In genomic region chr10:23438547-23439451, GRCh38 we compare ENCODE assay signal across 1 cellular context.
TF ChIP-seq lines count a peak whose summit lies in the region.

A gene with protein sequence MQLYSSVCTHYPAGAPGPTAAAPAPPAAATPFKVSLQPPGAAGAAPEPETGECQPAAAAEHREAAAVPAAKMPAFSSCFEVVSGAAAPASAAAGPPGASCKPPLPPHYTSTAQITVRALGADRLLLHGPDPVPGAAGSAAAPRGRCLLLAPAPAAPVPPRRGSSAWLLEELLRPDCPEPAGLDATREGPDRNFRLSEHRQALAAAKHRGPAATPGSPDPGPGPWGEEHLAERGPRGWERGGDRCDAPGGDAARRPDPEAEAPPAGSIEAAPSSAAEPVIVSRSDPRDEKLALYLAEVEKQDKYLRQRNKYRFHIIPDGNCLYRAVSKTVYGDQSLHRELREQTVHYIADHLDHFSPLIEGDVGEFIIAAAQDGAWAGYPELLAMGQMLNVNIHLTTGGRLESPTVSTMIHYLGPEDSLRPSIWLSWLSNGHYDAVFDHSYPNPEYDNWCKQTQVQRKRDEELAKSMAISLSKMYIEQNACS (plus strand): TSS chr10:23439075. CDS start chr10:23439458, 383 bp downstream.

TF ChIP-seq in WTC11, 78 proteins besides CTCF, POLR2A, EP300 and RAD21 (continued from another document and continues in another):
- TF ChIP-seq USF2 (CRISPR knock-in tag; IDR thresholded peaks at IDR 0.05) (peak; percentile 96), JAZF1 (CRISPR knock-in tag; IDR thresholded peaks at IDR 0.05) (no peak), FOXP4 (CRISPR knock-in tag; IDR thresholded peaks at IDR 0.05) (no peak), FOXK1 (CRISPR knock-in tag; IDR thresholded peaks at IDR 0.05) (peak; percentile 99), EMX1 (CRISPR knock-in tag; IDR thresholded peaks at IDR 0.05) (no peak), ZNF317 (CRISPR knock-in tag; IDR thresholded peaks at IDR 0.05; ENCODE audit: borderline replicate concordance, low read depth) (no peak), SMAD3 (CRISPR knock-in tag; IDR thresholded peaks at IDR 0.05; ENCODE audit: borderline replicate concordance) (no peak), GABPB1 (CRISPR knock-in tag; IDR thresholded peaks at IDR 0.05) (no peak), SOX15 (CRISPR knock-in tag; IDR thresholded peaks at IDR 0.05) (no peak), GRHL2 (CRISPR knock-in tag; IDR thresholded peaks at IDR 0.05; ENCODE audit: insufficient replicate concordance, severe bottlenecking) (no peak), ETV6 (CRISPR knock-in tag; IDR thresholded peaks at IDR 0.05) (no peak), ZNF671 (CRISPR knock-in tag; IDR thresholded peaks at IDR 0.05) (no peak), PRRX2 (CRISPR knock-in tag; IDR thresholded peaks at IDR 0.05) (0 out of 2 replicates have a peak, but pooled peaks have one; percentile 51), E2F1 (CRISPR knock-in tag; IDR thresholded peaks at IDR 0.05) (no peak), ZBTB21 (CRISPR knock-in tag; IDR thresholded peaks at IDR 0.05; ENCODE audit: borderline replicate concordance) (no peak), NFE2L1 (CRISPR knock-in tag; IDR thresholded peaks at IDR 0.05) (no peak), ATF6 (CRISPR knock-in tag; IDR thresholded peaks at IDR 0.05) (no peak), ELF4 (CRISPR knock-in tag; IDR thresholded peaks at IDR 0.05; ENCODE audit: low read depth) (no peak), SP1 (CRISPR knock-in tag; conservative IDR thresholded peaks at IDR 0.05) (peak; percentile 91), TCF7 (CRISPR knock-in tag; IDR thresholded peaks at IDR 0.05; ENCODE audit: low read depth) (no peak), CREM (CRISPR knock-in tag; IDR thresholded peaks at IDR 0.05) (peak; percentile 69; the same call in 1 of the 2 replicates), MXD4 (CRISPR knock-in tag; IDR thresholded peaks at IDR 0.05; ENCODE audit: borderline replicate concordance) (0 out of 2 replicates have a peak, but pooled peaks have one; percentile 56), CBFB (CRISPR knock-in tag; IDR thresholded peaks at IDR 0.05; ENCODE audit: low read depth) (0 out of 2 replicates have a peak, but pooled peaks have one; percentile 23), ZNF263 (CRISPR knock-in tag; IDR thresholded peaks at IDR 0.05; ENCODE audit: low read depth) (no peak), NR2C2 (CRISPR knock-in tag; IDR thresholded peaks at IDR 0.05) (no peak), TEAD1 (CRISPR knock-in tag; IDR thresholded peaks at IDR 0.05) (peak; percentile 45; the same call in 1 of the 2 replicates), USF1 (CRISPR knock-in tag; IDR thresholded peaks at IDR 0.05) (peak; percentile 87), RORB (CRISPR knock-in tag; IDR thresholded peaks at IDR 0.05) (no peak), FOXJ3 (CRISPR knock-in tag; IDR thresholded peaks at IDR 0.05; ENCODE audit: borderline replicate concordance) (no peak), ZNF512 (CRISPR knock-in tag; IDR thresholded peaks at IDR 0.05; ENCODE audit: borderline replicate concordance) (no peak), NR1H2 (CRISPR knock-in tag; IDR thresholded peaks at IDR 0.05) (no peak), ZBTB43 (CRISPR knock-in tag; IDR thresholded peaks at IDR 0.05) (no peak), TEAD4 (CRISPR knock-in tag; IDR thresholded peaks at IDR 0.05) (no peak), RELA (CRISPR knock-in tag; IDR thresholded peaks at IDR 0.05; ENCODE audit: borderline replicate concordance) (no peak), ZNF423 (CRISPR knock-in tag; IDR thresholded peaks at IDR 0.05) (no peak)
- TF ChIP-seq, protein P1, sequence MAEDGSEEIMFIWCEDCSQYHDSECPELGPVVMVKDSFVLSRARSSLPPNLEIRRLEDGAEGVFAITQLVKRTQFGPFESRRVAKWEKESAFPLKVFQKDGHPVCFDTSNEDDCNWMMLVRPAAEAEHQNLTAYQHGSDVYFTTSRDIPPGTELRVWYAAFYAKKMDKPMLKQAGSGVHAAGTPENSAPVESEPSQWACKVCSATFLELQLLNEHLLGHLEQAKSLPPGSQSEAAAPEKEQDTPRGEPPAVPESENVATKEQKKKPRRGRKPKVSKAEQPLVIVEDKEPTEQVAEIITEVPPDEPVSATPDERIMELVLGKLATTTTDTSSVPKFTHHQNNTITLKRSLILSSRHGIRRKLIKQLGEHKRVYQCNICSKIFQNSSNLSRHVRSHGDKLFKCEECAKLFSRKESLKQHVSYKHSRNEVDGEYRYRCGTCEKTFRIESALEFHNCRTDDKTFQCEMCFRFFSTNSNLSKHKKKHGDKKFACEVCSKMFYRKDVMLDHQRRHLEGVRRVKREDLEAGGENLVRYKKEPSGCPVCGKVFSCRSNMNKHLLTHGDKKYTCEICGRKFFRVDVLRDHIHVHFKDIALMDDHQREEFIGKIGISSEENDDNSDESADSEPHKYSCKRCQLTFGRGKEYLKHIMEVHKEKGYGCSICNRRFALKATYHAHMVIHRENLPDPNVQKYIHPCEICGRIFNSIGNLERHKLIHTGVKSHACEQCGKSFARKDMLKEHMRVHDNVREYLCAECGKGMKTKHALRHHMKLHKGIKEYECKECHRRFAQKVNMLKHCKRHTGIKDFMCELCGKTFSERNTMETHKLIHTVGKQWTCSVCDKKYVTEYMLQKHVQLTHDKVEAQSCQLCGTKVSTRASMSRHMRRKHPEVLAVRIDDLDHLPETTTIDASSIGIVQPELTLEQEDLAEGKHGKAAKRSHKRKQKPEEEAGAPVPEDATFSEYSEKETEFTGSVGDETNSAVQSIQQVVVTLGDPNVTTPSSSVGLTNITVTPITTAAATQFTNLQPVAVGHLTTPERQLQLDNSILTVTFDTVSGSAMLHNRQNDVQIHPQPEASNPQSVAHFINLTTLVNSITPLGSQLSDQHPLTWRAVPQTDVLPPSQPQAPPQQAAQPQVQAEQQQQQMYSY (CRISPR knock-in tag; IDR thresholded peaks at IDR 0.05), result no peak
- TF ChIP-seq, protein P2, sequence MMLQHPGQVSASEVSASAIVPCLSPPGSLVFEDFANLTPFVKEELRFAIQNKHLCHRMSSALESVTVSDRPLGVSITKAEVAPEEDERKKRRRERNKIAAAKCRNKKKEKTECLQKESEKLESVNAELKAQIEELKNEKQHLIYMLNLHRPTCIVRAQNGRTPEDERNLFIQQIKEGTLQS (CRISPR knock-in tag; conservative IDR thresholded peaks at IDR 0.05), result no peak
- TF ChIP-seq, protein P3, sequence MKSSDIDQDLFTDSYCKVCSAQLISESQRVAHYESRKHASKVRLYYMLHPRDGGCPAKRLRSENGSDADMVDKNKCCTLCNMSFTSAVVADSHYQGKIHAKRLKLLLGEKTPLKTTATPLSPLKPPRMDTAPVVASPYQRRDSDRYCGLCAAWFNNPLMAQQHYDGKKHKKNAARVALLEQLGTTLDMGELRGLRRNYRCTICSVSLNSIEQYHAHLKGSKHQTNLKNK (CRISPR knock-in tag; IDR thresholded peaks at IDR 0.05), result no peak
- TF ChIP-seq, protein P4, sequence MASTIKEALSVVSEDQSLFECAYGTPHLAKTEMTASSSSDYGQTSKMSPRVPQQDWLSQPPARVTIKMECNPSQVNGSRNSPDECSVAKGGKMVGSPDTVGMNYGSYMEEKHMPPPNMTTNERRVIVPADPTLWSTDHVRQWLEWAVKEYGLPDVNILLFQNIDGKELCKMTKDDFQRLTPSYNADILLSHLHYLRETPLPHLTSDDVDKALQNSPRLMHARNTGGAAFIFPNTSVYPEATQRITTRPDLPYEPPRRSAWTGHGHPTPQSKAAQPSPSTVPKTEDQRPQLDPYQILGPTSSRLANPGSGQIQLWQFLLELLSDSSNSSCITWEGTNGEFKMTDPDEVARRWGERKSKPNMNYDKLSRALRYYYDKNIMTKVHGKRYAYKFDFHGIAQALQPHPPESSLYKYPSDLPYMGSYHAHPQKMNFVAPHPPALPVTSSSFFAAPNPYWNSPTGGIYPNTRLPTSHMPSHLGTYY (CRISPR knock-in tag; IDR thresholded peaks at IDR 0.05), result no peak
- TF ChIP-seq, protein P5, sequence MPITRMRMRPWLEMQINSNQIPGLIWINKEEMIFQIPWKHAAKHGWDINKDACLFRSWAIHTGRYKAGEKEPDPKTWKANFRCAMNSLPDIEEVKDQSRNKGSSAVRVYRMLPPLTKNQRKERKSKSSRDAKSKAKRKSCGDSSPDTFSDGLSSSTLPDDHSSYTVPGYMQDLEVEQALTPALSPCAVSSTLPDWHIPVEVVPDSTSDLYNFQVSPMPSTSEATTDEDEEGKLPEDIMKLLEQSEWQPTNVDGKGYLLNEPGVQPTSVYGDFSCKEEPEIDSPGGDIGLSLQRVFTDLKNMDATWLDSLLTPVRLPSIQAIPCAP (CRISPR knock-in tag; IDR thresholded peaks at IDR 0.05), result no peak
- TF ChIP-seq, protein P6, sequence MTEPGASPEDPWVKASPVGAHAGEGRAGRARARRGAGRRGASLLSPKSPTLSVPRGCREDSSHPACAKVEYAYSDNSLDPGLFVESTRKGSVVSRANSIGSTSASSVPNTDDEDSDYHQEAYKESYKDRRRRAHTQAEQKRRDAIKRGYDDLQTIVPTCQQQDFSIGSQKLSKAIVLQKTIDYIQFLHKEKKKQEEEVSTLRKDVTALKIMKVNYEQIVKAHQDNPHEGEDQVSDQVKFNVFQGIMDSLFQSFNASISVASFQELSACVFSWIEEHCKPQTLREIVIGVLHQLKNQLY (CRISPR knock-in tag; IDR thresholded peaks at IDR 0.05), result no peak
